Comparison of ENCODE assay signal across 8 cellular contexts in genomic region chr5:172764861-172765765, GRCh38. TPM values are rescaled to one million over a fixed set of nuclear protein-coding genes. Genes with fewer than 3 reads are reported as not detected.
A peak's percentile ranks its signal among the peaks of the same experiment; 100 is the strongest.
DNase-seq lines count a peak whose midpoint lies in the region; ATAC-seq, FAIRE-seq and TF ChIP-seq lines count a peak whose summit lies in the region.

No MANE protein-coding gene starts in this region.

- H3K4me3 Mint-ChIP-seq in Calu3 (ENCODE audit: low read depth, unreplicated experiment): peak overlapping the region; percentile 74

- peak; percentile 88 for ATAC-seq in GM21423 (IDR thresholded peaks at IDR 0.05; ENCODE audit: unreplicated experiment)

- peaks cover 61% of the 10 kb centered on the region for H3K4me1 Mint-ChIP-seq in Calu3 (ENCODE audit: low read depth, unreplicated experiment)

- H3K9ac ChIP-seq in HUES48 (ENCODE audit: low read depth, low read length): peak overlapping the region; percentile 65
- peak overlapping the region; percentile 72 for H3K9ac ChIP-seq in NT2/D1 (ENCODE audit: insufficient read length, low read depth)

- H3K9me3 Mint-ChIP-seq in Calu3 (ENCODE audit: low read depth, unreplicated experiment): no peaks in the 10 kb centered on the region

- peaks cover 19% of the 10 kb centered on the region for H3K36me3 ChIP-seq in HUES48 (ENCODE audit: control insufficient read depth, insufficient read depth, low read length)
- H3K36me3 ChIP-seq in NT2/D1 (ENCODE audit: insufficient read depth, insufficient read length, low read length): peaks cover 32% of the 10 kb centered on the region
- peaks cover 27% of the 10 kb centered on the region for H3K36me3 ChIP-seq in mesodermal cell (ENCODE audit: control insufficient read depth, insufficient read depth, low read length)

- no peaks in the 10 kb centered on the region for H3K9me3 ChIP-seq in HUES48 (ENCODE audit: control insufficient read depth, insufficient read depth, low read length)
- no peaks in the 10 kb centered on the region for H3K9me3 ChIP-seq in NT2/D1 (ENCODE audit: insufficient read depth, low read length)
- no peaks in the 10 kb centered on the region for H3K9me3 ChIP-seq in mesodermal cell (ENCODE audit: control insufficient read depth, low read length)

- no TSS peak for BruUV-seq in Calu3 (replicated peaks; lab: Mats Ljungman, UMichigan)

- CTCF ChIA-PET in Calu3 (lab: Charles Lee): interaction anchor here (0.5 to 1.6 kb wide), 22 partner anchors 13 to 312 kb away, joined by 3 to 19 read pairs (median 4); no protein-coding TSS in a partner anchor

- H3K4me1 ChIP-seq in HUES48 (ENCODE audit: control insufficient read depth, insufficient read depth, low read length) (peaks cover 18% of the 10 kb centered on the region), NT2/D1 (ENCODE audit: insufficient read depth, insufficient read length) (peaks cover 8% of the 10 kb centered on the region), mesodermal cell (ENCODE audit: control insufficient read depth, insufficient read depth, low read length, poor library complexity, severe bottlenecking) (peaks cover 13% of the 10 kb centered on the region)

- DNase-seq in Calu3 (peak; percentile 98), NT2/D1 (ENCODE audit: low read depth, low spot score) (peak; percentile 81)
- DNase-seq in activated CD8-positive, alpha-beta memory T cell treated with anti-CD3 and anti-CD28 coated beads, Interleukin-2, amount 50 U/mL, for 24 hours (ENCODE audit: extremely low read depth): peak; percentile 91
- peak; percentile 60 for DNase-seq in stimulated activated CD8-positive, alpha-beta memory T cell treated with anti-CD3 and anti-CD28 coated beads, Interleukin-15, amount 100 ng/mL, for 24 hours (ENCODE audit: low read depth)

- peaks cover 64% of the 10 kb centered on the region for H3K36me3 Mint-ChIP-seq in Calu3 (ENCODE audit: insufficient read depth, unreplicated experiment)

- no peak for TF ChIP-seq CTCF in Calu3 (IDR thresholded peaks at IDR 0.05; ENCODE audit: unreplicated experiment)

- peak; percentile 91 for FAIRE-seq in endometrium (lab: Jason Lieb, UNC)

- WGBS in mesodermal cell (ENCODE audit: insufficient coverage in 2 of 2), 2 experiments: 2 to 3% methylated on average over 14 to 18 of the region's 24 CpGs

- H3K27me3 Mint-ChIP-seq in Calu3 (ENCODE audit: unreplicated experiment): no peaks in the 10 kb centered on the region

- intact Hi-C loops in Calu3 (cut with micrococcal nuclease; ENCODE audit: unreplicated experiment): loop anchor here (2.0 kb wide), 1 partner anchor 34 kb away; no protein-coding TSS in a partner anchor

- H3K27ac Mint-ChIP-seq in Calu3 (ENCODE audit: unreplicated experiment): peak overlapping the region; percentile 75

- H3K27me3 ChIP-seq in HUES48 (ENCODE audit: control insufficient read depth, insufficient read depth, low read length): peaks cover 6% of the 10 kb centered on the region; the same call in 1 of the 2 replicates
- H3K27me3 ChIP-seq in NT2/D1 (ENCODE audit: insufficient read depth, insufficient read length): no peaks in the 10 kb centered on the region

- H3K4me3 ChIP-seq in HUES48 (ENCODE audit: low read depth, low read length): peak overlapping the region; percentile 57
- peak overlapping the region; percentile 15 for H3K4me3 ChIP-seq in NT2/D1 (ENCODE audit: insufficient read length, low read depth)
- peak overlapping the region; percentile 14 for H3K4me3 ChIP-seq in mesodermal cell (ENCODE audit: extremely low read depth, insufficient read depth, low read length, poor library complexity, severe bottlenecking)

- H3K27ac ChIP-seq in HUES48 (ENCODE audit: low read depth, low read length) (peak overlapping the region; percentile 90), mesodermal cell (ENCODE audit: low read depth, low read length, severe bottlenecking) (peak overlapping the region; percentile 97)

RNA-seq across cellular contexts. Expression of gene DUSP1, which starts 5.9 kb away (rescaled TPM):
- 38.1 and 50.5 TPM in 2 replicates for total RNA-seq in Calu3 (2022)
- polyA plus RNA-seq in mesodermal cell (2013, experiment 1 of 2): 46.7 TPM
- polyA plus RNA-seq in mesodermal cell (2013, experiment 2 of 2): 41.2 TPM

Comparison
In these comparisons a context has a peak if more than half of its experiments do, and no peak if none do; other contexts are left out.
1. Peak in every context shown above with its lines: DNase-seq, ATAC-seq, H3K4me3 ChIP-seq and H3K27ac ChIP-seq.